Comparison of ENCODE assay signal across 10 cellular contexts in the genomic region with DNA sequence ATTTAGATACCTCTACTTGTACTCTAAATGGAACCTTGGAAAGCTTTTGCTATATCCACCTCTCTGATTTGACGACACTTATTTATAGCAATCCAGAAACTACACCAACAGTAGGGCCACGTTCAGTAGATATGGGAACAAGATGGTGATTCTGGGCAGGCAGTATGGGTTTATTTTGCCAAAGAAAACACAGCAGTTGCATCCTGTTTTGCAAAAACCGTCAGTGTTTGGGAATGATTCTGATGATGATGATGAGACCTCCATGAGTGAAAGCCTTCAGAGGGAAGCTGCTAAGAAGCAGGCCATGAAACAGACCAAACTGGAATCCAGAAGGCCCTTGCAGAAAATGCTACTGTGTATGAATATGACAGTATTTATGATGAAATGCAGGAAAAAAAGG.
"Had no signal": no experiment of that assay in that cellular context is flagged by ENCODE, and none has a peak within 500 bp of the region (broad histone marks: within the 10 kb centered on the region; RNA-seq: fewer than 3 reads in every experiment).

No MANE protein-coding gene starts in this region.

- H3K27me3 ChIP-seq: heart left ventricle, neutrophil, sigmoid colon had no signal

- H3K9me3 Mint-ChIP-seq: naive thymus-derived CD8-positive, alpha-beta T cell; type B pancreatic cell had no signal

- H3K4me3 Mint-ChIP-seq: naive thymus-derived CD8-positive, alpha-beta T cell; type B pancreatic cell had no signal

- H3K27ac Mint-ChIP-seq: type B pancreatic cell had no signal

- H3K27me3 Mint-ChIP-seq: naive thymus-derived CD8-positive, alpha-beta T cell; type B pancreatic cell had no signal

- H3K9me3 ChIP-seq: heart left ventricle, mucosa of descending colon, neutrophil, sigmoid colon had no signal

- ATAC-seq: heart left ventricle, mucosa of descending colon had no signal

- H3K4me3 ChIP-seq: heart left ventricle, mucosa of descending colon, sigmoid colon, skin epidermis had no signal

- H3K27ac ChIP-seq: heart left ventricle, neutrophil, sigmoid colon, skin epidermis had no signal

- DNase-seq: erythroblast; heart left ventricle; kidney glomerular epithelial cell; mucosa of descending colon; sigmoid colon; stimulated activated naive CD4-positive, alpha-beta T cell treated with Interleukin-2 at 50 U/mL for 16 hours had no signal
